21 cellular contexts compared by ENCODE assay signal in genomic region chrX:154440623-154441357, GRCh38.
"Had no signal": no experiment of that assay in that cellular context is flagged by ENCODE, and none has a peak within 500 bp of the region (broad histone marks: within the 10 kb centered on the region; RNA-seq: fewer than 3 reads in every experiment).

No MANE protein-coding gene starts in this region.

- H3K27me3 ChIP-seq: esophagus muscularis mucosa, gastrocnemius medialis, pancreas, right atrium auricular region, tibial artery had no signal

- H3K4me1 ChIP-seq: breast epithelium, pancreas had no signal

- H3K36me3 Mint-ChIP-seq: natural killer cell treated with Interleukin-12 subunit alpha and Interleukin-12 subunit beta and Interleukin-15 and Interleukin-18, amount 100 ng/mL, for 72 hours had no signal

- H3K9me3 Mint-ChIP-seq: activated naive CD4-positive, alpha-beta T cell treated with anti-CD3 and anti-CD28 coated beads, Interleukin-2, amount 50 U/mL, for 72 hours; central memory CD8-positive, alpha-beta T cell; effector memory CD8-positive, alpha-beta T cell; natural killer cell treated with Interleukin-12 subunit alpha and Interleukin-12 subunit beta and Interleukin-15 and Interleukin-18, amount 100 ng/mL, for 72 hours; stimulated activated naive CD8-positive, alpha-beta T cell treated with anti-CD3 and anti-CD28 coated beads, Interleukin-15, Interleukin-2, amounts not matched to agents 100 ng/mL and 50 ng/mL, for 24 hours; T-helper 2 cell treated with Interferon-gamma antibody and Interleukin-4, amounts not matched to agents 5 μg/mL and 100 μg/mL, for 36 hours had no signal

- H3K4me3 Mint-ChIP-seq: central memory CD8-positive, alpha-beta T cell; natural killer cell treated with Interleukin-12 subunit alpha and Interleukin-12 subunit beta and Interleukin-15 and Interleukin-18, amount 100 ng/mL, for 72 hours; stimulated activated naive CD8-positive, alpha-beta T cell treated with anti-CD3 and anti-CD28 coated beads, Interleukin-15, Interleukin-2, amounts not matched to agents 100 ng/mL and 50 ng/mL, for 24 hours; T-helper 2 cell treated with Interferon-gamma antibody and Interleukin-4, amounts not matched to agents 5 μg/mL and 100 μg/mL, for 36 hours had no signal

- H3K9me3 ChIP-seq: breast epithelium, esophagus muscularis mucosa, gastrocnemius medialis, pancreas, psoas muscle, right atrium auricular region, tibial artery had no signal

- H3K36me3 ChIP-seq: breast epithelium, pancreas had no signal

- H3K27me3 Mint-ChIP-seq: central memory CD8-positive, alpha-beta T cell; effector memory CD8-positive, alpha-beta T cell; stimulated activated naive CD8-positive, alpha-beta T cell treated with anti-CD3 and anti-CD28 coated beads, Interleukin-15, Interleukin-2, amounts not matched to agents 100 ng/mL and 50 ng/mL, for 24 hours had no signal

- H3K27ac Mint-ChIP-seq: activated naive CD4-positive, alpha-beta T cell treated with anti-CD3 and anti-CD28 coated beads, Interleukin-2, amount 50 U/mL, for 72 hours; effector memory CD8-positive, alpha-beta T cell; natural killer cell treated with Interleukin-12 subunit alpha and Interleukin-12 subunit beta and Interleukin-15 and Interleukin-18, amount 100 ng/mL, for 72 hours; stimulated activated naive CD8-positive, alpha-beta T cell treated with anti-CD3 and anti-CD28 coated beads, Interleukin-15, Interleukin-2, amounts not matched to agents 100 ng/mL and 50 ng/mL, for 24 hours; T-helper 2 cell treated with Interferon-gamma antibody and Interleukin-4, amounts not matched to agents 5 μg/mL and 100 μg/mL, for 36 hours had no signal

- ATAC-seq: activated naive CD4-positive, alpha-beta T cell treated with anti-CD3 and anti-CD28 coated beads, Interleukin-2, amount 50 U/mL, for 72 hours; gastrocnemius medialis; left ventricle myocardium superior; natural killer cell treated with Interleukin-12 subunit alpha and Interleukin-12 subunit beta and Interleukin-15 and Interleukin-18, amount 100 ng/mL, for 72 hours; pancreas; psoas muscle had no signal

- H3K4me3 ChIP-seq: breast epithelium, esophagus muscularis mucosa, gastrocnemius medialis, pancreas, psoas muscle, right atrium auricular region, tibial artery had no signal

- H3K27ac ChIP-seq: esophagus muscularis mucosa, gastrocnemius medialis, pancreas, psoas muscle, right atrium auricular region, tibial artery had no signal

- DNase-seq: activated T-cell treated with anti-CD3 and anti-CD28 coated beads for 4 hours; gastrocnemius medialis; hypothalamus; left ventricle myocardium superior; mammary epithelial cell; midbrain; psoas muscle; stimulated activated CD4-positive, alpha-beta T cell treated with anti-CD3 and anti-CD28 coated beads, Interleukin-12 subunit alpha, Interleukin-12 subunit beta, amount 100 ng/mL, for 4 hours; stimulated activated CD4-positive, alpha-beta T cell treated with anti-CD3 and anti-CD28 coated beads, Interleukin-4, amount 100 ng/mL, for 4 hours; substantia nigra; tibial artery had no signal
